ENCODE assay signal across 13 cellular contexts in the genomic region with DNA sequence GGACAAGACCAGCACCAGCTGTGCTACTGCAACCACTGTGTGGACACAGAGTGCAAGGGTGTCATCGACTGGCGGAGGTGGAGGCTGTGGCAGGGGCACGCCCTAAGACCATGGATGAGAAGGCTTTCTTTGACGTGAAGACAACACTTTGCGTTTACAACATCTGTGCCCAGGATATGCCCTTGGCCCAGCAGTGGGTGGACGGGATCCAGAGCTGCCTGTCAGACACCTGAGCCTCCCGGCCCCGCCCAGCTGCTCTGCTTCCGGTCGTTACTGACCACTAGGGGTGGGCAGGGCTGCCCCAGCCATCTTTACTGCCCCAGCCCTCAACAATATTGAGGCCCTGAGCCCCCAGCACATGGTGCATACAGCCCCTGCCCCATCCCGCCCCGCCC. TPM values are rescaled to one million over a fixed set of nuclear protein-coding genes. Genes with fewer than 3 reads are reported as not detected.
DNase-seq lines count a peak whose midpoint lies in the region; ATAC-seq and TF ChIP-seq lines count a peak whose summit lies in the region.
"Had no signal": no experiment of that assay in that cellular context is flagged by ENCODE, and none has a peak within 500 bp of the region (broad histone marks: within the 10 kb centered on the region; RNA-seq: fewer than 3 reads in every experiment).

No MANE protein-coding gene starts in this region.

- intact Hi-C loops in right cardiac atrium (cut with DNase I) = loop anchor here in 1 of 4 donors (10.0 kb wide), 1 partner anchor 225 kb away; a partner anchor contains a TSS

- H4K5ac ChIP-seq in H9 (ENCODE audit: insufficient read length, low read depth, low read length) = no peak overlapping the region

- H3K4me1 ChIP-seq in H9 (ENCODE audit: insufficient read depth, low read length) (peaks cover 2% of the 10 kb centered on the region; the same call in 1 of the 2 replicates), right cardiac atrium (ENCODE audit: control insufficient read depth, insufficient read depth, low read length) (peaks cover 29% of the 10 kb centered on the region), skeletal muscle tissue (ENCODE audit: control insufficient read depth in 3 of 3, insufficient read depth in 3 of 3, low read length in 3 of 3) (peaks cover 33 to 53% (median 53%) of the 10 kb centered on the region in 3 donors)

- H3K9me3 ChIP-seq in H9 (ENCODE audit: control insufficient read depth, low read depth, low read length) (no peaks in the 10 kb centered on the region), right cardiac atrium (ENCODE audit: control insufficient read depth, low read length) (no peaks in the 10 kb centered on the region), skeletal muscle tissue (ENCODE audit: control insufficient read depth in 3 of 3, low read length in 3 of 3) (no peaks in the 10 kb centered on the region)
- H3K9me3 ChIP-seq: Peyer's patch had no signal

- in situ Hi-C loops in GM13976 (cut with MboI; ENCODE audit: low sequenced_read_pairs, unreplicated experiment) = no loop called here

- H3K27me3 ChIP-seq in H9 (ENCODE audit: insufficient read depth, low read length) = no peaks in the 10 kb centered on the region
- no peaks in the 10 kb centered on the region for H3K27me3 ChIP-seq in right cardiac atrium (ENCODE audit: control insufficient read depth, insufficient read depth)
- peaks cover 0 to 13% (median 0%) of the 10 kb centered on the region in 3 donors for H3K27me3 ChIP-seq in skeletal muscle tissue (ENCODE audit: control insufficient read depth in 3 of 3, insufficient read depth in 3 of 3, low read length in 3 of 3)
- H3K27me3 ChIP-seq: Peyer's patch had no signal

- H3K79me2 ChIP-seq in H9 (ENCODE audit: insufficient read depth, low read length) = no peaks in the 10 kb centered on the region

- H3K4me3 ChIP-seq in right cardiac atrium (ENCODE audit: low read length) = no peak overlapping the region
- H3K4me3 ChIP-seq in skeletal muscle tissue (ENCODE audit: low read length in 3 of 3) = peak overlapping the region in 1 of 3 donors; percentile 22
- H3K4me3 ChIP-seq: Peyer's patch had no signal

- no peak overlapping the region; the same call in 1 of the 2 replicates for H3K14ac ChIP-seq in H9 (ENCODE audit: insufficient read depth, low read length)

- TF ChIP-seq CTCF in GM13976 (IDR thresholded peaks at IDR 0.05; ENCODE audit: borderline replicate concordance, control extremely low read depth, extremely low read depth, insufficient read depth, missing control alignments) (no peak), H9 (conservative IDR thresholded peaks at IDR 0.05) (0 out of 3 replicates have a peak, but pooled peaks have one; percentile 10)

- no peak overlapping the region for H3K4ac ChIP-seq in H9 (ENCODE audit: low read depth, low read length)

- DNase-seq in GM13976 (ENCODE audit: low spot score) (peak; percentile 16), H9 (no peak), right cardiac atrium (no peak), RKO (ENCODE audit: low spot score) (no peak), OCI-M1 (lab: John Stamatoyannopoulos, UW) (no peak)
- DNase-seq: COR-L47, KBM-7, NCI-H1436, NCI-H2171 treated with DMSO at 0.1 percent for 48 hours, NCI-H446 treated with DMSO at 0.1 percent for 48 hours, Peyer's patch had no signal

- no peak overlapping the region for H3T11ph ChIP-seq in H9 (ENCODE audit: low read length)

- no peak overlapping the region for H4K91ac ChIP-seq in H9 (ENCODE audit: insufficient read length, low read depth, low read length)

- H4K20me1 ChIP-seq in H9 (ENCODE audit: control insufficient read depth, insufficient read depth, insufficient read length) = no peaks in the 10 kb centered on the region

- H3K9ac ChIP-seq in H9 (ENCODE audit: extremely low read depth, insufficient read length, low read length) (no peak overlapping the region), skeletal muscle tissue (ENCODE audit: low read depth in 1 of 3, low read length in 3 of 3) (peak overlapping the region in 1 of 3 donors; percentile 45)

- no peak overlapping the region for H3K23ac ChIP-seq in H9 (ENCODE audit: insufficient read length, low read depth, low read length)

- no peak overlapping the region for H3K27ac ChIP-seq in H9 (ENCODE audit: insufficient read length, low read depth, low read length)
- peak overlapping the region; percentile 34 for H3K27ac ChIP-seq in right cardiac atrium (ENCODE audit: low read length)
- peak overlapping the region; percentile 49 for H3K27ac ChIP-seq in skeletal muscle tissue (ENCODE audit: low read depth, low read length)

- no peak overlapping the region for H2BK120ac ChIP-seq in H9 (ENCODE audit: low read depth, low read length, poor library complexity, severe bottlenecking)

- H3K23me2 ChIP-seq in H9 (ENCODE audit: insufficient read length, low read depth, low read length, poor library complexity, severe bottlenecking) = no peaks in the 10 kb centered on the region

- no peak overlapping the region for H4K8ac ChIP-seq in H9 (replicated peaks; ENCODE audit: insufficient read length, low read depth, low read length)

- no peaks in the 10 kb centered on the region; the same call in none of the 2 replicates for H3K27me3 Mint-ChIP-seq in H9 (ENCODE audit: low read depth)

- H2AFZ ChIP-seq in H9 (ENCODE audit: low read length) = no peak overlapping the region

- H3K4me2 ChIP-seq in H9 (ENCODE audit: insufficient read depth, insufficient read length, low read length) = no peak overlapping the region

- H2BK15ac ChIP-seq in H9 (ENCODE audit: low read depth, low read length) = no peak overlapping the region

- H2BK5ac ChIP-seq in H9 (ENCODE audit: insufficient read length, low read length) = no peak overlapping the region

- H3K9me3 Mint-ChIP-seq in H9 = peaks cover 0 to 5% of the 10 kb centered on the region in 2 experiments; a peak in 4 of 5 replicates

- no peak overlapping the region for H2AK5ac ChIP-seq in H9 (ENCODE audit: insufficient read length, low read length)

- peaks cover 10% of the 10 kb centered on the region in 2 experiments for H3K4me1 Mint-ChIP-seq in H9

- no peaks in the 10 kb centered on the region for H3K36me3 ChIP-seq in skeletal muscle tissue (ENCODE audit: control insufficient read depth in 3 of 3, insufficient read depth in 3 of 3, low read length in 3 of 3)
- H3K36me3 ChIP-seq: Peyer's patch had no signal

- H3K79me1 ChIP-seq in H9 (ENCODE audit: insufficient read depth, low read depth, low read length, poor library complexity, severe bottlenecking) = no peaks in the 10 kb centered on the region

- no peak overlapping the region for H3K27ac Mint-ChIP-seq in H9

- no peak overlapping the region for H3K18ac ChIP-seq in H9 (ENCODE audit: insufficient read length, low read depth, low read length)

- WGBS in H9 (ENCODE audit: extremely low coverage, insufficient read length, low lambda C conversion rate) = no CpG with 5 or more reads among the region's 12 CpGs
- 62% methylated on average over 12 of the region's 12 CpGs for WGBS in right cardiac atrium

- H3K36me3 Mint-ChIP-seq in H9 (ENCODE audit: insufficient read depth in 1 of 3, low read depth in 3 of 3) = 0 out of 7 replicates have a peak, but pooled peaks cover 0 to 7% (median 0%) of the 10 kb centered on the region in 3 experiments

- H3K56ac ChIP-seq in H9 (ENCODE audit: insufficient read length, low read depth, low read length) = no peak overlapping the region

- H2BK12ac ChIP-seq in H9 (ENCODE audit: insufficient read length, low read depth, low read length) = no peak overlapping the region

- H3K4me3 Mint-ChIP-seq in H9 = no peak overlapping the region

- ATAC-seq in right cardiac atrium (peak in 1 of 2 donors; percentile 4), GM21529 (IDR thresholded peaks at IDR 0.05; ENCODE audit: unreplicated experiment) (no peak)

- H2BK20ac ChIP-seq in H9 (ENCODE audit: low read depth, low read length, poor library complexity, severe bottlenecking) = no peak overlapping the region

RNA-seq across cellular contexts. Expression of a gene that starts 21.4 kb away (rescaled TPM):
- total RNA-seq in H9 (2021) (0.35 TPM in 1 of 2 replicates, not detected in the other), right cardiac atrium (1,000 to 10,000 TPM in 1 of 4 donors, 100 to 1,000 TPM in 1, 10 to 100 TPM in 2; 37.1 to 2,245 (median 160) TPM), skeletal muscle tissue (1.0 TPM)
- polyA plus RNA-seq in right cardiac atrium = 1,679 TPM
- total RNA-seq: Peyer's patch had no signal

RNA-seq across cellular contexts. Expression of a gene that starts 32.6 kb away (rescaled TPM):
- total RNA-seq in H9 (2021) = not detected in 2 replicates
- total RNA-seq in right cardiac atrium = over 10,000 TPM; 26,185 to 59,291 (median 38,228) TPM
- 45,715 TPM for polyA plus RNA-seq in right cardiac atrium
- total RNA-seq in skeletal muscle tissue = 4.2 TPM
- total RNA-seq: Peyer's patch had no signal

RNA-seq across cellular contexts. Expression of a gene that starts 46.0 kb away (rescaled TPM):
- total RNA-seq in H9 (2021) (45.7 and 46.8 TPM in 2 replicates), right cardiac atrium (10 to 100 TPM; 34.6 to 38.1 (median 36.3) TPM), skeletal muscle tissue (20.9 TPM)
- polyA plus RNA-seq in right cardiac atrium = 37.3 TPM

RNA-seq across cellular contexts. Expression of a gene that starts 54.3 kb away (rescaled TPM):
- total RNA-seq in H9 (2021) (57.0 TPM in 2 replicates), right cardiac atrium (10 to 100 TPM; 49.5 to 77.8 (median 63.1) TPM), skeletal muscle tissue (97.6 TPM)
- polyA plus RNA-seq in right cardiac atrium = 51.0 TPM

Comparison
In these comparisons a context has a peak if more than half of its experiments do, and no peak if none do; other contexts are left out.
1. RNA of a gene that starts 21.4 kb away (total RNA-seq): 37.1 to 2,245 TPM in right cardiac atrium; 1.0 TPM in skeletal muscle tissue (single experiment) and 0.35 TPM in H9; every median in the first group is over 10 times any median in the second.
2. RNA of a gene that starts 32.6 kb away (total RNA-seq): 26,185 to 59,291 TPM in right cardiac atrium; 4.2 TPM in skeletal muscle tissue (single experiment) and not detected in H9; every median in the first group is over 1,000 times any median in the second.